In genomic region chr7:78134256-78134655, GRCh38 we compare ENCODE assay signal across 9 cellular contexts.
DNase-seq lines count a peak whose midpoint lies in the region; ATAC-seq and TF ChIP-seq lines count a peak whose summit lies in the region.
"Had no signal": no experiment of that assay in that cellular context is flagged by ENCODE, and none has a peak within 500 bp of the region (broad histone marks: within the 10 kb centered on the region; RNA-seq: fewer than 3 reads in every experiment).

No MANE protein-coding gene starts in this region.

- H3K4me1 Mint-ChIP-seq in type B pancreatic cell (ENCODE audit: unreplicated experiment), result peaks cover 4% of the 10 kb centered on the region
- H3K4me1 Mint-ChIP-seq in activated CD4-positive, alpha-beta T cell treated with anti-CD3 and anti-CD28 coated beads for 36 hours, result no peaks in the 10 kb centered on the region

- TF ChIP-seq CTCF in gastroesophageal sphincter (IDR thresholded peaks at IDR 0.05) (peak; percentile 26 to 59 (median 45)), type B pancreatic cell (conservative IDR thresholded peaks at IDR 0.05) (peak; percentile 76)

- no peaks in the 10 kb centered on the region for H3K27me3 ChIP-seq in gastroesophageal sphincter
- H3K27me3 ChIP-seq: neutrophil had no signal

- no peak overlapping the region for H3K4me3 Mint-ChIP-seq in type B pancreatic cell
- H3K4me3 Mint-ChIP-seq in activated CD4-positive, alpha-beta T cell treated with anti-CD3 and anti-CD28 coated beads for 36 hours, result no peak overlapping the region

- peak; percentile 77 for ATAC-seq in HG03378 (IDR thresholded peaks at IDR 0.05; ENCODE audit: unreplicated experiment)
- ATAC-seq in gastroesophageal sphincter, result no peak
- no peak for ATAC-seq in activated CD4-positive, alpha-beta T cell treated with anti-CD3 and anti-CD28 coated beads for 36 hours

- H3K36me3 Mint-ChIP-seq in type B pancreatic cell, result peaks cover 3% of the 10 kb centered on the region
- H3K36me3 Mint-ChIP-seq in activated CD4-positive, alpha-beta T cell treated with anti-CD3 and anti-CD28 coated beads for 36 hours (ENCODE audit: low read depth), result no peaks in the 10 kb centered on the region

- no peak for TF ChIP-seq POLR2A in gastroesophageal sphincter (IDR thresholded peaks at IDR 0.05)

- no peaks in the 10 kb centered on the region for H3K9me3 ChIP-seq in gastroesophageal sphincter
- H3K9me3 ChIP-seq: neutrophil had no signal

- POLR2A ChIA-PET in activated CD4-positive, alpha-beta T cell treated with anti-CD3 and anti-CD28 coated beads for 36 hours (lab: Charles Lee), result no interaction called here

- no peaks in the 10 kb centered on the region for H3K9me3 Mint-ChIP-seq in type B pancreatic cell
- H3K9me3 Mint-ChIP-seq in activated CD4-positive, alpha-beta T cell treated with anti-CD3 and anti-CD28 coated beads for 36 hours (ENCODE audit: low read depth), result no peaks in the 10 kb centered on the region

- no peak overlapping the region for H3K27ac Mint-ChIP-seq in type B pancreatic cell
- no peak overlapping the region for H3K27ac Mint-ChIP-seq in activated CD4-positive, alpha-beta T cell treated with anti-CD3 and anti-CD28 coated beads for 36 hours

- no peak overlapping the region for H3K27ac ChIP-seq in gastroesophageal sphincter
- H3K27ac ChIP-seq: neutrophil had no signal

- H3K36me3 ChIP-seq in gastroesophageal sphincter, result peaks cover 0 to 17% of the 10 kb centered on the region in 2 donors
- H3K36me3 ChIP-seq: neutrophil had no signal

- DNase-seq in ELR (ENCODE audit: low read depth) (peak; percentile 85), RKO (ENCODE audit: low spot score) (peak; percentile 70), type B pancreatic cell (ENCODE audit: extremely low spot score, unreplicated experiment) (no peak), HuH-7 (ENCODE audit: low spot score) (no peak), amygdala (lab: John Stamatoyannopoulos, UW) (no peak)
- no peak for DNase-seq in activated CD4-positive, alpha-beta T cell treated with anti-CD3 and anti-CD28 coated beads for 36 hours

- intact Hi-C loops in activated CD4-positive, alpha-beta T cell treated with anti-CD3 and anti-CD28 coated beads for 36 hours (cut with DNase I, micrococcal nuclease), result no loop called here

- CTCF ChIA-PET in activated CD4-positive, alpha-beta T cell treated with anti-CD3 and anti-CD28 coated beads for 36 hours (lab: Charles Lee), result interaction anchor here (0.8 to 1.2 kb wide), 3 partner anchors 12 to 188 kb away, joined by 3 read pairs; no protein-coding TSS in a partner anchor

- H3K4me3 ChIP-seq in gastroesophageal sphincter, result no peak overlapping the region

- no peaks in the 10 kb centered on the region for H3K4me1 ChIP-seq in gastroesophageal sphincter

- peaks cover 28% of the 10 kb centered on the region for H3K27me3 Mint-ChIP-seq in type B pancreatic cell
- no peaks in the 10 kb centered on the region for H3K27me3 Mint-ChIP-seq in activated CD4-positive, alpha-beta T cell treated with anti-CD3 and anti-CD28 coated beads for 36 hours

- TF ChIP-seq EP300 in gastroesophageal sphincter (IDR thresholded peaks at IDR 0.05), result no peak

- WGBS in gastroesophageal sphincter (ENCODE audit: low coverage in 1 of 2), 2 donors, result 36 to 38% methylated on average over 1 to 2 of the region's 2 CpGs

Comparison
In these comparisons a context has a peak if more than half of its experiments do, and no peak if none do; other contexts are left out.
1. DNase-seq: peak in ELR (single experiment) and RKO (single experiment); none in type B pancreatic cell (single experiment), HuH-7 (single experiment), activated CD4-positive, alpha-beta T cell treated with anti-CD3 and anti-CD28 coated beads for 36 hours (single experiment) and amygdala (0 of 56).